ENCODE assay signal across 8 cellular contexts in the genomic region with DNA sequence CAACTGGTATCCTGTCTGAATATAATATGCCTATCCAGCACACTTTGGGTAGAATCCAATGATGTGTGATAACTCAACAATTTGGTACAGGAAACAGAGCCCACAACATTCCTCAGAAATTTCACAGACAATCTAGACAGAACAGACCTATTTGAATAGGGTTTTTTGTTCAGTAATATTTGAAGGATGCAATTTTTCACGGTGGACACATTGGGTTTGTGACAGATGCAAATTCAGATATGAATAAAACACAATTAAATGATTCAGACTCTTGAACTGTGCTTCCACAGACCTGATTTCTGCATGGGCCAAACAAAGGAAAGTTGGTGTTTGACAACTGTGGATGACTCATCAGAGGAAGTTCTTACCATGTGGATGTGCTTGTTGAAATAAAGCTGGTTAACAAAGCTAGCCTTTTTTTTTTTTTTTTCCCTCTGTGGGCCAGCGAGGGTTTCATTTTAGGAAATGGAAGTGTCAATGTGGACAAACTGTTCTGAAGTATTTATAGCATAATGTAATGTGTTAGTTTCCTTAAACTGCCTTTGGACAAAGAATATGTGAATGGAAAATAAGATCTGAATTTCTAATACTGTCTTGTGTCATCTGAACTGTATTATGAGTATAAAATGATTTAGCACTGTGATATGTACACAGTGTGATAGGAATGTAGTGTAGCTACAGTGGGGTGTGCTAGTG. TPM values are rescaled to one million over a fixed set of nuclear protein-coding genes. Genes with fewer than 3 reads are reported as not detected.
A peak's percentile ranks its signal among the peaks of the same experiment; 100 is the strongest.
DNase-seq lines count a peak whose midpoint lies in the region; ATAC-seq, FAIRE-seq and TF ChIP-seq lines count a peak whose summit lies in the region.

No MANE protein-coding gene starts in this region.

- in situ Hi-C loops in GM13977 (cut with MboI; ENCODE audit: low pct_unique_long_range_greater_than_20kb, low sequenced_read_pairs, unreplicated experiment), result no loop called here

- peak; percentile 54 for DNase-seq in AG09319 (ENCODE audit: extremely low read depth, low read depth)
- DNase-seq in RKO (ENCODE audit: low spot score), result peak; percentile 97
- DNase-seq in bronchial epithelial cell (ENCODE audit: low read depth), result peak; percentile 92
- DNase-seq in kidney glomerular epithelial cell (lab: John Stamatoyannopoulos, UW), result peak; percentile 95
- DNase-seq in GM13977 (ENCODE audit: low spot score), result no peak

- no peak for FAIRE-seq in bronchial epithelial cell (lab: Jason Lieb, UNC)

- peaks cover 3 to 33% (median 28%) of the 10 kb centered on the region in 5 donors for H3K4me1 ChIP-seq in subcutaneous abdominal adipose tissue (ENCODE audit: control insufficient read depth in 5 of 5, insufficient read depth in 5 of 5, low read length in 5 of 5)

- H3K36me3 ChIP-seq in bronchial epithelial cell (ENCODE audit: control insufficient read depth, insufficient read depth, low read length), result peaks cover 2% of the 10 kb centered on the region
- peaks cover 0 to 2% (median 0%) of the 10 kb centered on the region in 5 donors for H3K36me3 ChIP-seq in subcutaneous abdominal adipose tissue (ENCODE audit: control insufficient read depth in 5 of 5, insufficient read depth in 5 of 5, low read length in 5 of 5)

- H3K27me3 ChIP-seq in bronchial epithelial cell (ENCODE audit: control insufficient read depth, insufficient read depth, low read length) (no peaks in the 10 kb centered on the region), subcutaneous abdominal adipose tissue (ENCODE audit: control insufficient read depth in 5 of 5, insufficient read depth in 4 of 5, low read length in 5 of 5) (no peaks in the 10 kb centered on the region)

- no peak overlapping the region for H3K4me3 ChIP-seq in bronchial epithelial cell (ENCODE audit: low read depth, low read length)
- no peak overlapping the region for H3K4me3 ChIP-seq in subcutaneous abdominal adipose tissue (ENCODE audit: low read depth in 1 of 5, low read length in 5 of 5)

- peaks cover 0 to 3% (median 0%) of the 10 kb centered on the region in 5 donors for H3K9me3 ChIP-seq in subcutaneous abdominal adipose tissue (ENCODE audit: control insufficient read depth in 5 of 5, low read length in 5 of 5)

- no peak for TF ChIP-seq CTCF in AG09319 (IDR thresholded peaks at IDR 0.05; ENCODE audit: low read depth, low read length)
- TF ChIP-seq CTCF in bronchial epithelial cell (IDR thresholded peaks at IDR 0.05; ENCODE audit: insufficient read depth, low read length, severe bottlenecking), result no peak
- no peak for TF ChIP-seq CTCF in GM13977 (IDR thresholded peaks at IDR 0.05; ENCODE audit: extremely low read depth, insufficient read depth, missing control alignments)

- H3K9ac ChIP-seq in subcutaneous abdominal adipose tissue (ENCODE audit: low read length in 5 of 5), result no peak overlapping the region

- ATAC-seq in GM18868 (IDR thresholded peaks at IDR 0.05; ENCODE audit: unreplicated experiment) (peak; percentile 23), HG03097 (IDR thresholded peaks at IDR 0.05; ENCODE audit: low FRiP score, unreplicated experiment) (no peak)

- peak overlapping the region; percentile 74 for H3K27ac ChIP-seq in subcutaneous abdominal adipose tissue (ENCODE audit: low read depth, low read length)

RNA-seq across cellular contexts. Expression of gene FAM133B, which starts 43.2 kb away (rescaled TPM):
- 11.1 and 19.8 TPM in 2 replicates for total RNA-seq in bronchial epithelial cell
